In the genomic region with DNA sequence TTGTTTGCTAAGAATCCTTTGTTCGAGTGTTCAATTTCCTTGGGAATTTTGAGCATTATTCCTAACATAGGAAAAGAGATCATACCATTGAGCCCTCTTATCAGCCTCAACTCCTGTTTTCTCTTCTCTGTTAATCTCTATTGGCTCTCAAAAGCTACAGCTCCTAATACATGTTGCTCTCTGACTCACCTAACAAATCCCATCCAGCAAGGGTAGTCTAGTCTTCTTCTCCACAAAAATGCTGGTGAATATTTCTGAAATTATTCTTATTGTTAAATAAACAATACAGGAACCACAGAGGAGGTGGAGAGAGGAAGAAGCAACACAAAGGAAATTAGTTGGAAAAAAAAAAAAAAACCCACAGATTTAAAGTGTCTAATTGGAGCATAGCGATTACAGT, we compare ENCODE assay signal across 22 cellular contexts.
A peak's percentile ranks its signal among the peaks of the same experiment; 100 is the strongest.
DNase-seq lines count a peak whose midpoint lies in the region; ATAC-seq, FAIRE-seq and TF ChIP-seq lines count a peak whose summit lies in the region.
"Had no signal": no experiment of that assay in that cellular context is flagged by ENCODE, and none has a peak within 500 bp of the region (broad histone marks: within the 10 kb centered on the region; RNA-seq: fewer than 3 reads in every experiment).

No MANE protein-coding gene starts in this region.

- H3K9ac ChIP-seq in astrocyte (ENCODE audit: low read length): no peak overlapping the region

- no peak overlapping the region for H3K27ac Mint-ChIP-seq in astrocyte (ENCODE audit: unreplicated experiment)
- no peak overlapping the region for H3K27ac Mint-ChIP-seq in stimulated activated naive CD8-positive, alpha-beta T cell treated with anti-CD3 and anti-CD28 coated beads, Interleukin-15, amount 100 ng/mL, for 72 hours
- H3K27ac Mint-ChIP-seq: activated CD4-positive, alpha-beta T cell treated with anti-CD3 and anti-CD28 coated beads, Interleukin-2, amount 10 ng/mL, durations not matched to agents 7 days and 5 days; activated naive CD8-positive, alpha-beta T cell treated with anti-CD3 and anti-CD28 coated beads, Interleukin-2, amount 10 ng/mL, durations not matched to agents 7 days and 5 days had no signal

- FAIRE-seq in astrocyte (lab: Jason Lieb, UNC) (peak; percentile 13), frontal cortex (lab: Jason Lieb, UNC) (no peak)
- FAIRE-seq: GM18507, kidney had no signal

- no peak overlapping the region for H3K4me3 ChIP-seq in astrocyte (ENCODE audit: insufficient read depth, low read depth, low read length)
- H3K4me3 ChIP-seq: heart left ventricle, transverse colon had no signal

- H3K27me3 Mint-ChIP-seq in astrocyte (ENCODE audit: low read depth, unreplicated experiment): no peaks in the 10 kb centered on the region
- H3K27me3 Mint-ChIP-seq in stimulated activated naive CD8-positive, alpha-beta T cell treated with anti-CD3 and anti-CD28 coated beads, Interleukin-15, amount 100 ng/mL, for 72 hours: no peaks in the 10 kb centered on the region
- H3K27me3 Mint-ChIP-seq: activated CD4-positive, alpha-beta T cell treated with anti-CD3 and anti-CD28 coated beads, Interleukin-2, amount 10 ng/mL, durations not matched to agents 7 days and 5 days; activated naive CD8-positive, alpha-beta T cell treated with anti-CD3 and anti-CD28 coated beads, Interleukin-2, amount 10 ng/mL, durations not matched to agents 7 days and 5 days had no signal

- no peak overlapping the region for H3K4me3 Mint-ChIP-seq in astrocyte (ENCODE audit: unreplicated experiment)
- H3K4me3 Mint-ChIP-seq in stimulated activated naive CD8-positive, alpha-beta T cell treated with anti-CD3 and anti-CD28 coated beads, Interleukin-15, amount 100 ng/mL, for 72 hours: no peak overlapping the region
- H3K4me3 Mint-ChIP-seq: activated CD4-positive, alpha-beta T cell treated with anti-CD3 and anti-CD28 coated beads, Interleukin-2, amount 10 ng/mL, durations not matched to agents 7 days and 5 days; activated naive CD8-positive, alpha-beta T cell treated with anti-CD3 and anti-CD28 coated beads, Interleukin-2, amount 10 ng/mL, durations not matched to agents 7 days and 5 days; activated T-cell treated with anti-CD3 and anti-CD28 coated beads, Interleukin-2, amount 50 U/mL, for 4 hours had no signal

- peaks cover 9% of the 10 kb centered on the region for H3K4me1 ChIP-seq in astrocyte (ENCODE audit: insufficient read depth, low read length)
- H3K4me1 ChIP-seq: transverse colon had no signal

- H3K27me3 ChIP-seq in astrocyte (ENCODE audit: insufficient read depth, low read length): no peaks in the 10 kb centered on the region
- H3K27me3 ChIP-seq: heart left ventricle, transverse colon had no signal

- peaks cover 7% of the 10 kb centered on the region for H3K4me1 Mint-ChIP-seq in astrocyte (ENCODE audit: low read depth, unreplicated experiment)
- H3K4me1 Mint-ChIP-seq in stimulated activated naive CD8-positive, alpha-beta T cell treated with anti-CD3 and anti-CD28 coated beads, Interleukin-15, amount 100 ng/mL, for 72 hours: no peaks in the 10 kb centered on the region
- H3K4me1 Mint-ChIP-seq: activated CD4-positive, alpha-beta T cell treated with anti-CD3 and anti-CD28 coated beads, Interleukin-2, amount 10 ng/mL, durations not matched to agents 7 days and 5 days; activated naive CD8-positive, alpha-beta T cell treated with anti-CD3 and anti-CD28 coated beads, Interleukin-2, amount 10 ng/mL, durations not matched to agents 7 days and 5 days had no signal

- DNase-seq in A172 (ENCODE audit: low spot score): peak; percentile 55
- DNase-seq in GM04503 (ENCODE audit: low read depth): peak; percentile 65
- DNase-seq in astrocyte (ENCODE audit: low read depth): peak; percentile 94
- DNase-seq in glomerular visceral epithelial cell (ENCODE audit: extremely low spot score): peak; percentile 19
- DNase-seq in GM13976 (ENCODE audit: low spot score): no peak
- no peak for DNase-seq in frontal cortex (ENCODE audit: low spot score in 2 of 2)
- no peak for DNase-seq in NCI-H1436 (lab: John Stamatoyannopoulos, UW)
- no peak for DNase-seq in stimulated activated naive CD8-positive, alpha-beta T cell treated with anti-CD3 and anti-CD28 coated beads, Interleukin-15, amount 100 ng/mL, for 72 hours
- DNase-seq: activated CD4-positive, alpha-beta T cell treated with anti-CD3 and anti-CD28 coated beads, Interleukin-2, amount 10 ng/mL, durations not matched to agents 7 days and 5 days; activated naive CD8-positive, alpha-beta T cell treated with anti-CD3 and anti-CD28 coated beads, Interleukin-2, amount 10 ng/mL, durations not matched to agents 7 days and 5 days; activated T-cell treated with anti-CD3 and anti-CD28 coated beads, Interleukin-2, amount 50 U/mL, for 4 hours; cerebellar nuclear complex; GDM1; heart left ventricle; Karpas-422; kidney; occipital lobe; SIG-M5; stimulated activated CD4-positive, alpha-beta T cell treated with anti-CD3 and anti-CD28 coated beads, Interleukin-4, amount 100 ng/mL, for 4 hours; transverse colon had no signal

- H2AFZ ChIP-seq in astrocyte (ENCODE audit: low read depth, low read length): no peak overlapping the region

- H3K9me3 Mint-ChIP-seq in astrocyte (ENCODE audit: unreplicated experiment): no peaks in the 10 kb centered on the region
- H3K9me3 Mint-ChIP-seq in stimulated activated naive CD8-positive, alpha-beta T cell treated with anti-CD3 and anti-CD28 coated beads, Interleukin-15, amount 100 ng/mL, for 72 hours: peaks cover 6 to 17% of the 10 kb centered on the region in 2 donors
- H3K9me3 Mint-ChIP-seq: activated naive CD8-positive, alpha-beta T cell treated with anti-CD3 and anti-CD28 coated beads, Interleukin-2, amount 10 ng/mL, durations not matched to agents 7 days and 5 days had no signal

- H3K27ac ChIP-seq in astrocyte (ENCODE audit: low read depth, low read length): peak overlapping the region; percentile 45
- H3K27ac ChIP-seq: heart left ventricle, HL-60, transverse colon had no signal

- no peak for ATAC-seq in stimulated activated naive CD8-positive, alpha-beta T cell treated with anti-CD3 and anti-CD28 coated beads, Interleukin-15, amount 100 ng/mL, for 72 hours
- ATAC-seq: activated T-cell treated with anti-CD3 and anti-CD28 coated beads, Interleukin-2, amount 50 U/mL, for 4 hours; heart left ventricle had no signal

- H3K79me2 ChIP-seq in astrocyte (ENCODE audit: insufficient read depth, low read length): no peaks in the 10 kb centered on the region

- no peaks in the 10 kb centered on the region for H3K9me3 ChIP-seq in astrocyte (ENCODE audit: insufficient read depth, low read depth, low read length)
- H3K9me3 ChIP-seq: heart left ventricle, transverse colon had no signal

- H4K20me1 ChIP-seq in astrocyte (ENCODE audit: insufficient read depth, low read length): no peaks in the 10 kb centered on the region

- no peak for TF ChIP-seq CTCF in astrocyte (IDR thresholded peaks at IDR 0.05; ENCODE audit: insufficient read depth, low read depth, low read length)
- TF ChIP-seq CTCF in GM13976 (IDR thresholded peaks at IDR 0.05; ENCODE audit: borderline replicate concordance, control extremely low read depth, extremely low read depth, insufficient read depth, missing control alignments): no peak

- no peaks in the 10 kb centered on the region for H3K36me3 ChIP-seq in astrocyte (ENCODE audit: insufficient read depth, low read length)
- H3K36me3 ChIP-seq: heart left ventricle, transverse colon had no signal

- in situ Hi-C loops in GM13976 (cut with MboI; ENCODE audit: low sequenced_read_pairs, unreplicated experiment): no loop called here

- peak overlapping the region; percentile 41 for H3K4me2 ChIP-seq in astrocyte (ENCODE audit: low read length)

- H3K36me3 Mint-ChIP-seq in astrocyte (ENCODE audit: low read depth, unreplicated experiment): no peaks in the 10 kb centered on the region
- H3K36me3 Mint-ChIP-seq: activated naive CD8-positive, alpha-beta T cell treated with anti-CD3 and anti-CD28 coated beads, Interleukin-2, amount 10 ng/mL, durations not matched to agents 7 days and 5 days had no signal

Comparison
In these comparisons a context has a peak if more than half of its experiments do, and no peak if none do; other contexts are left out.
1. DNase-seq: peak in A172 (single experiment), GM04503 (single experiment), astrocyte (single experiment) and glomerular visceral epithelial cell (single experiment); none in GM13976 (single experiment), frontal cortex (0 of 2), NCI-H1436 (single experiment) and stimulated activated naive CD8-positive, alpha-beta T cell treated with anti-CD3 and anti-CD28 coated beads, Interleukin-15, amount 100 ng/mL, for 72 hours (0 of 2).